8 cellular contexts compared by ENCODE assay signal in the genomic region with DNA sequence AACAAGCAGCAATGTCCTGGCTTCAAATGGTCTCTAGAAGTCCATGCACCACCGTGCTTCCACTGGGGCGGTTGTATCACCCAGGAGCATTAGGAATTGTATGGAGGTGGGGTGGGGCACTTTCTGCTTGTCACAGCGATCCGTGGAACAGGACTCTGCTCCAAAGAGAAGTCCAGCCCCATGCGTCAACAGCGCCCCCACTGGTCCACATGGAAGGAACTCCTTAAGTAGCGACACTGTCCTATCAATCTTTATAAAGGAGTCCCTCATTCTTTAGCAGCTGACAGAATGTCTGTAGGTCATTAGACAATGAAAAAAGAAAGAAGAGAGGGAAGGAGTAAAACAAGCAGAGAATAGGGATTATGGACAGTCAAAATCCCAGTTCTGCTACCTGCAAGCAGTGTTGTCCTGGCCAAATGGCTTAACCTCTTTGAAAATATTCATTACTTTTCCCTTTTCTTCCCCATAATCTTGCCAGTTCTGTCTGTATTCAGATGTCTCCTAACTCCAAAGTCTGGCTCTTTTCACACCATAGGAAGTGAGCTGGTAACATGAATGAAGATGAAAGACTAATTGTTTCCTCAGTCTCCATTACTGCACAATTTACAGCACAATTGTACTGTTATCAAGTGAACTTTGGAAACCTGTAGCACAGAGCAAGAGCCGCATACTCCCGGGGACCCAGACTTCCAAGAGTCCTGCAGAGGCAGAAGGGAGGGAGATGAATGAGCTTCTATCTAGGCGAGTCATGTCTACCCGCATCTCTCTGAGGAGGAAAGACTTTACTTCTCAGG. TPM values are rescaled to one million over a fixed set of nuclear protein-coding genes. Genes with fewer than 3 reads are reported as not detected.
DNase-seq lines count a peak whose midpoint lies in the region; ATAC-seq and TF ChIP-seq lines count a peak whose summit lies in the region.

No MANE protein-coding gene starts in this region.

- no peak for ATAC-seq in natural killer cell
- no peak for ATAC-seq in GM21381 (IDR thresholded peaks at IDR 0.05; ENCODE audit: unreplicated experiment)
- ATAC-seq in GM21529 (IDR thresholded peaks at IDR 0.05; ENCODE audit: unreplicated experiment) = no peak

- intact Hi-C loops in natural killer cell (cut with micrococcal nuclease) = no loop called here

- in situ Hi-C loops in GM13976 (cut with MboI; ENCODE audit: low sequenced_read_pairs, unreplicated experiment) = no loop called here

- H3K27me3 Mint-ChIP-seq in endothelial cell (ENCODE audit: unreplicated experiment) = no peaks in the 10 kb centered on the region
- H3K27me3 Mint-ChIP-seq in natural killer cell (ENCODE audit: low read depth in 2 of 2) = no peaks in the 10 kb centered on the region

- no peaks in the 10 kb centered on the region for H3K9me3 Mint-ChIP-seq in endothelial cell (ENCODE audit: unreplicated experiment)
- H3K9me3 Mint-ChIP-seq in natural killer cell = peaks cover 0 to 2% of the 10 kb centered on the region in 2 donors

- DNase-seq in GM13976 (ENCODE audit: low spot score) (no peak), OCI-M1 (lab: John Stamatoyannopoulos, UW) (peak; percentile 60), endothelial cell (ENCODE audit: low spot score) (peak; percentile 70), natural killer cell (no peak), SIG-M5 treated with dmso at 0.1 percent for 504 hours (lab: John Stamatoyannopoulos, UW; ENCODE audit: unreplicated experiment) (no peak), HCEC 1CT (no peak)

- H3K36me3 Mint-ChIP-seq in endothelial cell (ENCODE audit: low read depth, unreplicated experiment) = peaks cover 10% of the 10 kb centered on the region
- H3K36me3 Mint-ChIP-seq in natural killer cell = no peaks in the 10 kb centered on the region

- no peak overlapping the region for H3K4me3 Mint-ChIP-seq in endothelial cell (ENCODE audit: unreplicated experiment)
- no peak overlapping the region for H3K4me3 Mint-ChIP-seq in natural killer cell

- TF ChIP-seq CTCF in GM13976 (IDR thresholded peaks at IDR 0.05; ENCODE audit: borderline replicate concordance, control extremely low read depth, extremely low read depth, insufficient read depth, missing control alignments) = peak; percentile 12
- TF ChIP-seq CTCF in endothelial cell (IDR thresholded peaks at IDR 0.05; ENCODE audit: unreplicated experiment) = peak; percentile 81
- peak; percentile 26 for TF ChIP-seq CTCF in natural killer cell (IDR thresholded peaks at IDR 0.05)

- H3K4me1 Mint-ChIP-seq in endothelial cell (ENCODE audit: unreplicated experiment) (peaks cover 55% of the 10 kb centered on the region), natural killer cell (peaks cover 80 to 94% of the 10 kb centered on the region in 2 donors)

- H3K27ac Mint-ChIP-seq in endothelial cell (ENCODE audit: unreplicated experiment) (peak overlapping the region; percentile 53), natural killer cell (peak overlapping the region; percentile 99 to 100)

RNA-seq across cellular contexts. Expression of gene NFE2L2, which starts 9.9 kb away (rescaled TPM):
- total RNA-seq in endothelial cell (ENCODE audit: unreplicated experiment) = 50.6 TPM
- 10 to 100 TPM; 76.0 to 99.8 (median 84.6) TPM for total RNA-seq in natural killer cell

RNA-seq across cellular contexts. Expression of gene HNRNPA3, which starts 42.0 kb away (rescaled TPM):
- total RNA-seq in endothelial cell (ENCODE audit: unreplicated experiment) (264 TPM), natural killer cell (100 to 1,000 TPM; 223 to 298 (median 289) TPM)

Comparison
In these comparisons a context has a peak if more than half of its experiments do, and no peak if none do; other contexts are left out.
1. DNase-seq: peak in OCI-M1 (single experiment) and endothelial cell (single experiment); none in GM13976 (single experiment), natural killer cell (single experiment), SIG-M5 treated with dmso at 0.1 percent for 504 hours (single experiment) and HCEC 1CT (single experiment).
2. CTCF ChIP-seq: peak in every context shown above with its lines; median percentile 81 in endothelial cell; 26 in natural killer cell; 12 in GM13976.